Comparison of ENCODE assay signal across 14 cellular contexts in genomic region chr19:39156230-39156890, GRCh38. TPM values are rescaled to one million over a fixed set of nuclear protein-coding genes. Genes with fewer than 3 reads are reported as not detected.
A peak's percentile ranks its signal among the peaks of the same experiment; 100 is the strongest.
DNase-seq lines count a peak whose midpoint lies in the region; ATAC-seq and TF ChIP-seq lines count a peak whose summit lies in the region.
"Had no signal": no experiment of that assay in that cellular context is flagged by ENCODE, and none has a peak within 500 bp of the region (broad histone marks: within the 10 kb centered on the region; RNA-seq: fewer than 3 reads in every experiment).

No MANE protein-coding gene starts in this region.

- H3K27me3 ChIP-seq in smooth muscle cell (ENCODE audit: low read depth) = no peaks in the 10 kb centered on the region
- H3K27me3 ChIP-seq: Peyer's patch had no signal

- peaks cover 43% of the 10 kb centered on the region for H3K79me2 ChIP-seq in smooth muscle cell (ENCODE audit: low read depth)

- DNase-seq in EL = peak; percentile 12
- peak; percentile 65 for DNase-seq in islet precursor cell
- no peak for DNase-seq in smooth muscle cell (lab: John Stamatoyannopoulos, UW; ENCODE audit: unreplicated experiment)
- DNase-seq in pons (ENCODE audit: low spot score) = no peak
- DNase-seq: activated CD4-positive, CD25-positive, alpha-beta regulatory T cell; activated naive CD4-positive, alpha-beta T cell treated with anti-CD3 and anti-CD28 coated beads, Interleukin-2, amount 50 U/mL, for 16 hours; HCEC 1CT; left ventricle myocardium superior; NCI-H1694; Peyer's patch; small intestine had no signal

- peak overlapping the region; percentile 23 for H3K4me3 ChIP-seq in smooth muscle cell
- H3K4me3 ChIP-seq: Peyer's patch had no signal

- H4K20me1 ChIP-seq in smooth muscle cell (ENCODE audit: low read depth) = peaks cover 88% of the 10 kb centered on the region

- peak overlapping the region; percentile 79 for H3K4me2 ChIP-seq in smooth muscle cell

- H3K4me1 ChIP-seq in smooth muscle cell (ENCODE audit: low read depth) = peaks cover 16% of the 10 kb centered on the region

- no peaks in the 10 kb centered on the region for H3K36me3 ChIP-seq in smooth muscle cell (ENCODE audit: low read depth)
- H3K36me3 ChIP-seq: Peyer's patch had no signal

- WGBS in smooth muscle cell (ENCODE audit: low lambda C conversion rate) = 43% methylated on average over 15 of the region's 17 CpGs

- H3K9me3 ChIP-seq in smooth muscle cell (replicated peaks; ENCODE audit: low read depth) = no peaks in the 10 kb centered on the region
- H3K9me3 ChIP-seq: Peyer's patch had no signal

- TF ChIP-seq CTCF in VCaP (conservative IDR thresholded peaks at IDR 0.05) (no peak), smooth muscle cell (IDR thresholded peaks at IDR 0.05; ENCODE audit: borderline replicate concordance, insufficient read depth, poor library complexity, severe bottlenecking) (no peak)

- H3K9ac ChIP-seq in smooth muscle cell (ENCODE audit: low read depth) = no peak overlapping the region

- ATAC-seq in HG03520 (IDR thresholded peaks at IDR 0.05; ENCODE audit: unreplicated experiment) (no peak), GM21381 (IDR thresholded peaks at IDR 0.05; ENCODE audit: unreplicated experiment) (no peak)
- ATAC-seq: left ventricle myocardium superior had no signal

- H3K27ac ChIP-seq in VCaP = peak overlapping the region; percentile 97
- no peak overlapping the region for H3K27ac ChIP-seq in smooth muscle cell (ENCODE audit: low read depth)
- H3K27ac ChIP-seq: Peyer's patch had no signal

- peaks cover 7% of the 10 kb centered on the region for H3F3A ChIP-seq in smooth muscle cell (ENCODE audit: low read depth)

- H2AFZ ChIP-seq in smooth muscle cell (ENCODE audit: low read depth) = no peak overlapping the region

RNA-seq across cellular contexts. Expression of gene PAK4, which starts 30.8 kb away (rescaled TPM):
- 9.7 and 11.8 TPM in 2 replicates for total RNA-seq in smooth muscle cell
- 19.1 and 19.9 TPM in 2 replicates for polyA plus RNA-seq in smooth muscle cell

RNA-seq across cellular contexts. Expression of gene NCCRP1, which starts 40.4 kb away (rescaled TPM):
- total RNA-seq in smooth muscle cell = 2.2 and 4.0 TPM in 2 replicates
- 1.5 TPM in 2 replicates for polyA plus RNA-seq in smooth muscle cell
- total RNA-seq: left ventricle myocardium superior had no signal

RNA-seq across cellular contexts. Expression of gene SYCN, which starts 47.7 kb away (rescaled TPM):
- total RNA-seq in smooth muscle cell = not detected in 2 replicates
- not detected in 2 replicates for polyA plus RNA-seq in smooth muscle cell
- total RNA-seq: left ventricle myocardium superior, Peyer's patch had no signal

Comparison
In these comparisons a context has a peak if more than half of its experiments do, and no peak if none do; other contexts are left out.
1. DNase-seq: peak in EL (single experiment) and islet precursor cell (single experiment); none in smooth muscle cell (single experiment) and pons (single experiment).